16 cellular contexts compared by ENCODE assay signal in the genomic region with DNA sequence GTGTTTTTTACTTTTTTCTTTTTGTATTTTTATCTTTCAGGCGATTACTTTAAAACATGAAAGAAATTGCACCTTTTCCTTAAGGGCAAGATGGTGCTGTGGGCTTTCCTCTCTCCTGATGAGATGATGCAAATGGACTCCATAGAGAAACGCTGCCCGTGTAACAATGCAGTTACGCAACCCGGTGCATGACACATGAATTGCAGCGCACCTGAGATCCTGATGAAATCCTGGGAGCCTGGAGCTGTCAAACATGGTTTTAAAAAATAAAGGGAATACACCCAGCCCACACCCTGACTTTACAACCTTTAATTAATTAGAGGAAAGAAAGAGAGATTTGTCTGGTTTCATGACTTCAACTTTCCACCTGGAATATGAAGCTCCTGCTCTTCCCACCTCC.
DNase-seq lines count a peak whose midpoint lies in the region; ATAC-seq, FAIRE-seq and TF ChIP-seq lines count a peak whose summit lies in the region.
"Had no signal": no experiment of that assay in that cellular context is flagged by ENCODE, and none has a peak within 500 bp of the region (broad histone marks: within the 10 kb centered on the region; RNA-seq: fewer than 3 reads in every experiment).

No MANE protein-coding gene starts in this region.

- H3K9me1 ChIP-seq in IMR-90 (ENCODE audit: insufficient read depth, low read length), result peaks cover 18% of the 10 kb centered on the region

- H3K36me3 ChIP-seq in BLaER1 (no peaks in the 10 kb centered on the region), IMR-90 (ENCODE audit: control insufficient read depth, insufficient read depth, low read length) (no peaks in the 10 kb centered on the region), left lung (no peaks in the 10 kb centered on the region), kidney (ENCODE audit: control insufficient read depth in 1 of 2, insufficient read depth in 2 of 2, low read length in 2 of 2) (no peaks in the 10 kb centered on the region), transverse colon (no peaks in the 10 kb centered on the region)

- WGBS in IMR-90 (ENCODE audit: extremely low coverage in 2 of 2, insufficient read length in 1 of 2), 2 experiments, result no CpG with 5 or more reads among the region's 6 CpGs
- WGBS in transverse colon (ENCODE audit: low coverage in 1 of 2), 2 donors, result 76 to 77% methylated on average over 6 of the region's 6 CpGs

- peak overlapping the region; percentile 72; the same call in 1 of the 2 replicates for H3K27ac ChIP-seq in BLaER1
- no peak overlapping the region for H3K27ac ChIP-seq in IMR-90 (ENCODE audit: insufficient read depth, low read length)
- H3K27ac ChIP-seq in left lung, result no peak overlapping the region
- no peak overlapping the region for H3K27ac ChIP-seq in kidney (ENCODE audit: low read depth in 2 of 2, low read length in 2 of 2)
- H3K27ac ChIP-seq in transverse colon, result no peak overlapping the region
- H3K27ac ChIP-seq: GM23248 had no signal

- POLR2A ChIA-PET in IMR-90 (lab: Charles Lee; ENCODE audit: unreplicated experiment), result no interaction called here
- POLR2A ChIA-PET in MCF 10A (lab: Yijun Ruan, JAX), result interaction anchor here (0.7 to 5.2 kb wide), 20 partner anchors 11 to 266 kb away, joined by 3 to 110 read pairs (median 4); a partner anchor contains a TSS

- H4K8ac ChIP-seq in IMR-90 (ENCODE audit: low read depth in 2 of 2, low read length in 2 of 2), result no peak overlapping the region

- H3K4me1 Mint-ChIP-seq in MCF 10A (ENCODE audit: insufficient read depth, unreplicated experiment), result peaks cover 41% of the 10 kb centered on the region

- H3K18ac ChIP-seq in IMR-90 (ENCODE audit: low read depth, low read length), result no peak overlapping the region

- H2BK5ac ChIP-seq in IMR-90 (ENCODE audit: low read depth, low read length, poor library complexity, severe bottlenecking), result no peak overlapping the region

- H2AK5ac ChIP-seq in IMR-90 (ENCODE audit: low read depth, low read length), result peak overlapping the region; percentile 95

- ATAC-seq in IMR-90 (ENCODE audit: low read depth) (no peak), left lung (peak; percentile 65), GM18502 (IDR thresholded peaks at IDR 0.05; ENCODE audit: poor library complexity, unreplicated experiment) (no peak)

- no peak for TF ChIP-seq CTCF in IMR-90 (conservative IDR thresholded peaks at IDR 0.05; ENCODE audit: low read depth, low read length)
- no peak for TF ChIP-seq CTCF in MCF 10A (IDR thresholded peaks at IDR 0.05; ENCODE audit: unreplicated experiment)
- no peak for TF ChIP-seq CTCF in left lung (IDR thresholded peaks at IDR 0.05)
- no peak for TF ChIP-seq CTCF in kidney (IDR thresholded peaks at IDR 0.05; ENCODE audit: borderline replicate concordance, extremely low read depth, insufficient read depth)
- no peak for TF ChIP-seq CTCF in transverse colon (IDR thresholded peaks at IDR 0.05)

- H4K20me1 ChIP-seq in BLaER1, result no peaks in the 10 kb centered on the region
- H4K20me1 ChIP-seq in IMR-90 (ENCODE audit: insufficient read depth, low read length), result no peaks in the 10 kb centered on the region

- H3K27me3 Mint-ChIP-seq in MCF 10A (ENCODE audit: insufficient read depth, unreplicated experiment), result no peaks in the 10 kb centered on the region
- H3K27me3 Mint-ChIP-seq: activated naive CD4-positive, alpha-beta T cell treated with anti-CD3 and anti-CD28 coated beads, Interleukin-2, amount 50 U/mL, for 24 hours; central memory CD8-positive, alpha-beta T cell; progenitor cell of endocrine pancreas had no signal

- no peak overlapping the region for H4K91ac ChIP-seq in IMR-90 (ENCODE audit: insufficient read depth, low read depth, low read length)

- CTCF ChIA-PET in IMR-90 (lab: Yijun Ruan, JAX), result no interaction called here
- CTCF ChIA-PET in MCF 10A (lab: Yijun Ruan, JAX), result interaction anchor here (0.6 to 1.5 kb wide), 5 partner anchors 10 to 1580 kb away, joined by 3 to 4 read pairs (median 3); no protein-coding TSS in a partner anchor

- DNase-seq in IMR-90, result no peak
- DNase-seq in MCF 10A (ENCODE audit: unreplicated experiment), result peak; percentile 97
- no peak for DNase-seq in left lung
- no peak for DNase-seq in iPS-NIHi7 (ENCODE audit: extremely low spot score)
- DNase-seq in kidney, result no peak
- no peak for DNase-seq in transverse colon
- DNase-seq: AML-193; GM23248; NCI-H1048; stimulated activated CD4-positive, alpha-beta T cell treated with anti-CD3 and anti-CD28 coated beads, Interleukin-2, amount 100 ng/mL, for 24 hours had no signal

- H3K4me3 ChIP-seq in BLaER1, result 0 out of 2 replicates have a peak overlapping the region, but pooled peaks have one; percentile 4
- no peak overlapping the region for H3K4me3 ChIP-seq in IMR-90 (ENCODE audit: insufficient read depth, low read depth, low read length)
- no peak overlapping the region for H3K4me3 ChIP-seq in left lung
- H3K4me3 ChIP-seq in kidney (ENCODE audit: low read length in 2 of 2), result no peak overlapping the region
- H3K4me3 ChIP-seq in transverse colon, result no peak overlapping the region
- H3K4me3 ChIP-seq: GM23248 had no signal

- no peak overlapping the region for H2AK9ac ChIP-seq in IMR-90 (replicated peaks; ENCODE audit: low read depth, low read length, poor library complexity)

- peak overlapping the region; percentile 20; the same call in 1 of the 2 replicates for H3K9ac ChIP-seq in BLaER1
- H3K9ac ChIP-seq in IMR-90 (ENCODE audit: low read depth, low read length), result no peak overlapping the region
- H3K9ac ChIP-seq in kidney (ENCODE audit: low read length in 2 of 2), result no peak overlapping the region
- H3K9ac ChIP-seq: GM23248 had no signal

- no peak overlapping the region for H3K14ac ChIP-seq in IMR-90 (replicated peaks; ENCODE audit: low read depth, low read length)

- no peak overlapping the region for H3K56ac ChIP-seq in IMR-90 (ENCODE audit: extremely low read depth, insufficient read depth, low read length)

- intact Hi-C loops in IMR-90 (cut with micrococcal nuclease), result no loop called here
- intact Hi-C loops in MCF 10A (cut with micrococcal nuclease), result no loop called here
- intact Hi-C loops in left lung (cut with DNase I), result no loop called here
- intact Hi-C loops in kidney (cut with DNase I), result no loop called here
- intact Hi-C loops in transverse colon (cut with DNase I; ENCODE audit: low total_unique reads), result no loop called here

- H3K4me1 ChIP-seq in BLaER1, result peaks cover 77% of the 10 kb centered on the region
- peaks cover 19% of the 10 kb centered on the region for H3K4me1 ChIP-seq in IMR-90 (ENCODE audit: control insufficient read depth, insufficient read depth, low read length)
- peaks cover 4 to 10% of the 10 kb centered on the region in 2 donors for H3K4me1 ChIP-seq in left lung
- no peaks in the 10 kb centered on the region for H3K4me1 ChIP-seq in kidney (ENCODE audit: control insufficient read depth in 1 of 2, insufficient read depth in 1 of 2, low read depth in 1 of 2, low read length in 2 of 2)
- H3K4me1 ChIP-seq in transverse colon, result peaks cover 4 to 18% (median 9%) of the 10 kb centered on the region in 4 donors

- H3K9me3 ChIP-seq in BLaER1 (no peaks in the 10 kb centered on the region), IMR-90 (ENCODE audit: control insufficient read depth, insufficient read depth, low read length) (no peaks in the 10 kb centered on the region), left lung (no peaks in the 10 kb centered on the region), kidney (ENCODE audit: control insufficient read depth in 1 of 2, low read length in 2 of 2) (no peaks in the 10 kb centered on the region), transverse colon (no peaks in the 10 kb centered on the region)

- in situ Hi-C loops in IMR-90 (cut with MboI; ENCODE audit: low sequenced_read_pairs), result no loop called here
- in situ Hi-C loops in transverse colon (cut with MboI; ENCODE audit: low pct_ligation_motif_present in 1 of 4, low pct_unique_long_range_greater_than_20kb in 1 of 4, low sequenced_read_pairs in 3 of 4), result no loop called here

- peak overlapping the region; percentile 90; the same call in 2 of the 3 replicates for H2BK15ac ChIP-seq in IMR-90 (ENCODE audit: low read depth, low read length)

- BruUV-seq in IMR-90 (replicated peaks; lab: Mats Ljungman, UMichigan), result no TSS peak
- BruUV-seq in MCF 10A (replicated peaks; lab: Mats Ljungman, UMichigan), result no TSS peak

- H2AFZ ChIP-seq in IMR-90 (replicated peaks; ENCODE audit: low read length, poor library complexity), result no peak overlapping the region
- H2AFZ ChIP-seq: GM23248 had no signal

- TF ChIP-seq RAD21 in IMR-90 (IDR thresholded peaks at IDR 0.05; ENCODE audit: low read length), result no peak

- peak overlapping the region; percentile 77 for H3K27ac Mint-ChIP-seq in MCF 10A (ENCODE audit: low read depth, unreplicated experiment)
- H3K27ac Mint-ChIP-seq: activated naive CD4-positive, alpha-beta T cell treated with anti-CD3 and anti-CD28 coated beads, Interleukin-2, amount 50 U/mL, for 24 hours; progenitor cell of endocrine pancreas had no signal

- peaks cover 3 to 15% of the 10 kb centered on the region in 2 experiments; a peak in 2 of 4 replicates for H3K79me1 ChIP-seq in IMR-90 (ENCODE audit: low read depth in 1 of 2, low read length in 2 of 2)

- H3K4me2 ChIP-seq in BLaER1 (peak overlapping the region; percentile 85), IMR-90 (ENCODE audit: low read depth, low read length) (no peak overlapping the region)

- H3K27me3 ChIP-seq in BLaER1, result no peaks in the 10 kb centered on the region
- no peaks in the 10 kb centered on the region for H3K27me3 ChIP-seq in IMR-90 (ENCODE audit: control insufficient read depth, insufficient read depth, low read length)
- H3K27me3 ChIP-seq in left lung, result no peaks in the 10 kb centered on the region
- no peaks in the 10 kb centered on the region for H3K27me3 ChIP-seq in transverse colon

- H4K5ac ChIP-seq in IMR-90 (ENCODE audit: low read depth, low read length), result no peak overlapping the region

- H3K23ac ChIP-seq in IMR-90 (ENCODE audit: low read depth, low read length), result no peak overlapping the region

- peak overlapping the region; percentile 61 for H3K4ac ChIP-seq in IMR-90 (ENCODE audit: low read depth, low read length)

- no peak for FAIRE-seq in kidney (lab: Jason Lieb, UNC)
- FAIRE-seq: GM12891 had no signal

- TF ChIP-seq POLR2A in IMR-90 (IDR thresholded peaks at IDR 0.05; ENCODE audit: low read depth, low read length) (no peak), transverse colon (IDR thresholded peaks at IDR 0.05) (no peak)

- dilution Hi-C loops in IMR-90 (cut with HindIII; ENCODE audit: low sequenced_read_pairs, unreplicated experiment), result no loop called here

- no peak overlapping the region for H3K4me3 Mint-ChIP-seq in MCF 10A (ENCODE audit: unreplicated experiment)
- H3K4me3 Mint-ChIP-seq: activated naive CD4-positive, alpha-beta T cell treated with anti-CD3 and anti-CD28 coated beads, Interleukin-2, amount 50 U/mL, for 24 hours; central memory CD8-positive, alpha-beta T cell had no signal

- H2BK120ac ChIP-seq in IMR-90 (ENCODE audit: low read depth, low read length), result peak overlapping the region; percentile 56; the same call in 1 of the 2 replicates

- no peak for TF ChIP-seq EP300 in transverse colon (IDR thresholded peaks at IDR 0.05; ENCODE audit: low read depth)

- H3K9me3 Mint-ChIP-seq in MCF 10A (ENCODE audit: unreplicated experiment), result no peaks in the 10 kb centered on the region
- H3K9me3 Mint-ChIP-seq: activated naive CD4-positive, alpha-beta T cell treated with anti-CD3 and anti-CD28 coated beads, Interleukin-2, amount 50 U/mL, for 24 hours; central memory CD8-positive, alpha-beta T cell had no signal

- no peaks in the 10 kb centered on the region for H3K36me3 Mint-ChIP-seq in MCF 10A (ENCODE audit: insufficient read depth, unreplicated experiment)
- H3K36me3 Mint-ChIP-seq: activated naive CD4-positive, alpha-beta T cell treated with anti-CD3 and anti-CD28 coated beads, Interleukin-2, amount 50 U/mL, for 24 hours had no signal

- 0 out of 2 replicates have a peak overlapping the region, but pooled peaks have one; percentile 38 for H2BK20ac ChIP-seq in IMR-90 (ENCODE audit: low read depth, low read length)
